In the genomic region with DNA sequence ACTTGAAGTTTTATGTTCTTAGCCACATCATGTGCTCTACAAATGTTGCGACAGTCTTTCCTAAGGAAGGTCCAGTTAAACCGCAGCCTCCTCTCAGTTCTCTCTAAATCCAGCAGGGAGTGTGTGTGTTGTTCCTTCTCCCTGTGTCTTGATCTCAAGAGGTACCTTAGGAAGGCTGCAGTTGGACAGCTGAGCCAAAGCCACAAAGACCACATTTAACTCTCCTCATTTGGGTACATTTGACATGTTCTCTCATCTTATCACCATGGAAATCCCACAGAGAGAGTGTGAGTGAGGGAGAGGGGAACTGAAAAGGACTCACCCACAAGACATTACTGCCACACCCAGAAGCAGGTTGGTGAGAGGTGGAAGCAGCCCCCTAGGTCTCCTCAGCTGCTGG, we compare ENCODE assay signal across 11 cellular contexts.
DNase-seq lines count a peak whose midpoint lies in the region; ATAC-seq and TF ChIP-seq lines count a peak whose summit lies in the region.
"Had no signal": no experiment of that assay in that cellular context is flagged by ENCODE, and none has a peak within 500 bp of the region (broad histone marks: within the 10 kb centered on the region; RNA-seq: fewer than 3 reads in every experiment).

No MANE protein-coding gene starts in this region.

- CTCF ChIA-PET in activated CD4-positive, alpha-beta T cell treated with anti-CD3 and anti-CD28 coated beads, Interleukin-2, amount 10 ng/mL, durations not matched to agents 7 days and 5 days (lab: Charles Lee) = interaction anchor here (0.9 to 1.6 kb wide), 2 partner anchors 20 to 32 kb away, joined by 3 to 5 read pairs; no protein-coding TSS in a partner anchor

- no peak overlapping the region for H3K4me3 ChIP-seq in neural progenitor cell

- H2AFZ ChIP-seq in neural progenitor cell (replicated peaks) = peak overlapping the region; percentile 50

- no peaks in the 10 kb centered on the region for H3F3A ChIP-seq in neural progenitor cell (ENCODE audit: low read depth)

- no peak overlapping the region for H3K27ac ChIP-seq in neural progenitor cell

- no peaks in the 10 kb centered on the region for H3K9me3 Mint-ChIP-seq in neural progenitor cell
- H3K9me3 Mint-ChIP-seq in activated CD4-positive, alpha-beta T cell treated with anti-CD3 and anti-CD28 coated beads, Interleukin-2, amount 10 ng/mL, durations not matched to agents 7 days and 5 days = peaks cover 6% of the 10 kb centered on the region
- H3K9me3 Mint-ChIP-seq: nephron; T-helper 1 cell treated with Interleukin-12 subunit alpha and Interleukin-12 subunit beta and Interleukin-4 antibody, amounts not matched to agents 30 μg/mL and 1 μg/mL, for 36 hours had no signal

- no peak overlapping the region for H3K4me3 Mint-ChIP-seq in neural progenitor cell
- no peak overlapping the region for H3K4me3 Mint-ChIP-seq in activated CD4-positive, alpha-beta T cell treated with anti-CD3 and anti-CD28 coated beads, Interleukin-2, amount 10 ng/mL, durations not matched to agents 7 days and 5 days
- H3K4me3 Mint-ChIP-seq: nephron; T-helper 1 cell treated with Interleukin-12 subunit alpha and Interleukin-12 subunit beta and Interleukin-4 antibody, amounts not matched to agents 30 μg/mL and 1 μg/mL, for 36 hours had no signal

- H3K4me2 ChIP-seq in neural progenitor cell = no peak overlapping the region

- H4K20me1 ChIP-seq in neural progenitor cell (ENCODE audit: low read depth) = no peaks in the 10 kb centered on the region

- H3K9me3 ChIP-seq in neural progenitor cell (ENCODE audit: low read depth) = no peaks in the 10 kb centered on the region

- H3K4me1 ChIP-seq in neural progenitor cell = no peaks in the 10 kb centered on the region

- no peaks in the 10 kb centered on the region for H3K79me2 ChIP-seq in neural progenitor cell (ENCODE audit: low read depth)

- DNase-seq in RPMI8226 (peak; percentile 65), neural progenitor cell (ENCODE audit: low spot score) (no peak), middle frontal gyrus (ENCODE audit: extremely low spot score, low spot score) (no peak)
- DNase-seq in NK-92 treated with Interleukin-12 subunit alpha and Interleukin-12 subunit beta, amount 100 ng/mL, for 24 hours (lab: John Stamatoyannopoulos, UW) = no peak
- DNase-seq in activated CD4-positive, alpha-beta T cell treated with anti-CD3 and anti-CD28 coated beads for 1 hour = no peak
- no peak for DNase-seq in activated CD4-positive, alpha-beta T cell treated with anti-CD3 and anti-CD28 coated beads, Interleukin-2, amount 10 ng/mL, durations not matched to agents 7 days and 5 days
- DNase-seq: NCI-H345 had no signal

- H3K36me3 Mint-ChIP-seq in neural progenitor cell = no peaks in the 10 kb centered on the region
- H3K36me3 Mint-ChIP-seq in activated CD4-positive, alpha-beta T cell treated with anti-CD3 and anti-CD28 coated beads, Interleukin-2, amount 10 ng/mL, durations not matched to agents 7 days and 5 days (ENCODE audit: low read depth) = no peaks in the 10 kb centered on the region

- H3K4me1 Mint-ChIP-seq in neural progenitor cell = peaks cover 7% of the 10 kb centered on the region
- peaks cover 7% of the 10 kb centered on the region for H3K4me1 Mint-ChIP-seq in activated CD4-positive, alpha-beta T cell treated with anti-CD3 and anti-CD28 coated beads, Interleukin-2, amount 10 ng/mL, durations not matched to agents 7 days and 5 days
- H3K4me1 Mint-ChIP-seq: nephron had no signal

- ATAC-seq in GM18873 (IDR thresholded peaks at IDR 0.05; ENCODE audit: low FRiP score, unreplicated experiment) (peak; percentile 43), HG02840 (IDR thresholded peaks at IDR 0.05; ENCODE audit: low FRiP score, unreplicated experiment) (peak; percentile 78)

- H3K27ac Mint-ChIP-seq in neural progenitor cell = no peak overlapping the region
- H3K27ac Mint-ChIP-seq in activated CD4-positive, alpha-beta T cell treated with anti-CD3 and anti-CD28 coated beads, Interleukin-2, amount 10 ng/mL, durations not matched to agents 7 days and 5 days = no peak overlapping the region
- H3K27ac Mint-ChIP-seq: nephron; T-helper 1 cell treated with Interleukin-12 subunit alpha and Interleukin-12 subunit beta and Interleukin-4 antibody, amounts not matched to agents 30 μg/mL and 1 μg/mL, for 36 hours had no signal

- H3K9ac ChIP-seq in neural progenitor cell = no peak overlapping the region

- POLR2A ChIA-PET in activated CD4-positive, alpha-beta T cell treated with anti-CD3 and anti-CD28 coated beads, Interleukin-2, amount 10 ng/mL, durations not matched to agents 7 days and 5 days (lab: Charles Lee) = no interaction called here

- TF ChIP-seq CTCF in neural progenitor cell (IDR thresholded peaks at IDR 0.05) = no peak

- no peaks in the 10 kb centered on the region for H3K27me3 Mint-ChIP-seq in neural progenitor cell (ENCODE audit: insufficient read depth, low read depth)
- no peaks in the 10 kb centered on the region for H3K27me3 Mint-ChIP-seq in activated CD4-positive, alpha-beta T cell treated with anti-CD3 and anti-CD28 coated beads, Interleukin-2, amount 10 ng/mL, durations not matched to agents 7 days and 5 days

- H3K36me3 ChIP-seq in neural progenitor cell = no peaks in the 10 kb centered on the region

- H3K27me3 ChIP-seq in neural progenitor cell = no peaks in the 10 kb centered on the region
